In the genomic region with DNA sequence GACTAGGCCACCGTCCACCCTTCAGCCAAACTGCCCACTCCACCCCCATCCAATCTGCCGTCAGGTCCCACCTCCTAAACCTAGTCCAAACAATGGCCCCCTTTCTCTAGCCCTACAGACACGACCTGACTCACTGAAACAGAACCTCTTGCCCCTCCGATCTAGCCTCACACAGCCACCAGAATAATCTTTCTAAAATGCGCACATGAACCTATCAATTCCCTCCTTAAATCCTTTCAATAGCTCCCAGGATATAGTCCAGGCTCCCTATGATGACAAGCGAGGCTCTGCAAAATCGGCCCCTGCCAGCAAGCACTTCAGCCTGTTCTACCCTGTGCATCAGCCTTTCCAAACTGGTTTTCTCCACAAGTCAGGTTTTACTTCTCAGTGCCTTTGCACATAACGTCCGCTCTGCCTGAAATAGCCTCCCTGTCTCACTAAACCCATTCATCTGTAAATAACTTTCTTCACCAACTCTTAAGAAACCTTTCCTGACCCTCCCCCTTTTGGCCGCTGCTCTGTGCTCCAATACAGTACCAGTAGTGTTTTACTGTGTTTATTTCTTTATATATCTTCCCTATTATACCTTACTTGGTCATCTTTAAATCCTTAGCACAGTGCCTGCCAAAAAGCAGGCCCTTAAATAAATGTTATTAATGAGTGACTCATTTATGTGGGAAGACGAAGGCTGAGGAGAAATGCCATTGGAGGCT, we compare ENCODE assay signal across 9 cellular contexts. TPM values are rescaled to one million over a fixed set of nuclear protein-coding genes. Genes with fewer than 3 reads are reported as not detected.
DNase-seq lines count a peak whose midpoint lies in the region; FAIRE-seq and TF ChIP-seq lines count a peak whose summit lies in the region.
"Had no signal": no experiment of that assay in that cellular context is flagged by ENCODE, and none has a peak within 500 bp of the region (broad histone marks: within the 10 kb centered on the region; RNA-seq: fewer than 3 reads in every experiment).

No MANE protein-coding gene starts in this region.

- FAIRE-seq in H54 (lab: Jason Lieb, UNC) = no peak

- no peaks in the 10 kb centered on the region for H3K79me1 ChIP-seq in mesendoderm (ENCODE audit: low read length)

- H3K27ac ChIP-seq in Karpas-422 (ENCODE audit: low read length) = no peak overlapping the region
- H3K27ac ChIP-seq in mesendoderm (ENCODE audit: low read depth, low read length) = peak overlapping the region; percentile 99

- peak overlapping the region; percentile 71; the same call in 1 of the 2 replicates for H3K4me3 ChIP-seq in Karpas-422 (ENCODE audit: low read length)
- no peak overlapping the region for H3K4me3 ChIP-seq in mesendoderm (ENCODE audit: low read length)
- H3K4me3 ChIP-seq in HAP-1 = no peak overlapping the region

- DNase-seq in AG08396 (ENCODE audit: low spot score) = peak; percentile 69
- DNase-seq in Karpas-422 = no peak
- peak; percentile 26 for DNase-seq in cerebellum (ENCODE audit: low spot score)
- DNase-seq in mesendoderm = no peak
- no peak for DNase-seq in HAP-1 (ENCODE audit: low spot score in 2 of 2)
- no peak for DNase-seq in H54 (ENCODE audit: insufficient read length, low spot score)
- DNase-seq in KBM-7 = no peak
- no peak for DNase-seq in posterior vena cava (ENCODE audit: low spot score)

- peak overlapping the region; percentile 39; the same call in 1 of the 2 replicates for H2AFZ ChIP-seq in Karpas-422 (ENCODE audit: low read length)

- no peaks in the 10 kb centered on the region for H3K9me2 ChIP-seq in Karpas-422 (replicated peaks; ENCODE audit: insufficient read depth, low read length)

- no peak overlapping the region for H3K23ac ChIP-seq in mesendoderm (ENCODE audit: low read length)

- H3K18ac ChIP-seq in mesendoderm (ENCODE audit: low read length) = peak overlapping the region; percentile 13

- H2AK5ac ChIP-seq in mesendoderm (ENCODE audit: low read length) = peak overlapping the region; percentile 29

- H3K36me3 ChIP-seq in Karpas-422 (ENCODE audit: insufficient read depth, low read length) = no peaks in the 10 kb centered on the region
- no peaks in the 10 kb centered on the region for H3K36me3 ChIP-seq in mesendoderm (ENCODE audit: control insufficient read depth, insufficient read depth, low read length)
- no peaks in the 10 kb centered on the region for H3K36me3 ChIP-seq in HAP-1 (replicated peaks)

- H3K4me1 ChIP-seq in Karpas-422 (ENCODE audit: low read length) = peaks cover 7% of the 10 kb centered on the region
- H3K4me1 ChIP-seq in mesendoderm (ENCODE audit: control insufficient read depth, low read depth, low read length) = peaks cover 7% of the 10 kb centered on the region
- no peaks in the 10 kb centered on the region; the same call in 1 of the 2 replicates for H3K4me1 ChIP-seq in HAP-1

- no peak overlapping the region for H2BK15ac ChIP-seq in mesendoderm (replicated peaks; ENCODE audit: low read depth)

- no peaks in the 10 kb centered on the region for H3K27me3 ChIP-seq in Karpas-422 (ENCODE audit: low read length)
- H3K27me3 ChIP-seq in mesendoderm (ENCODE audit: insufficient read depth, low read length, poor library complexity) = no peaks in the 10 kb centered on the region
- no peaks in the 10 kb centered on the region for H3K27me3 ChIP-seq in HAP-1 (ENCODE audit: low read depth)

- H3K9me3 ChIP-seq in Karpas-422 (ENCODE audit: low read length) = no peaks in the 10 kb centered on the region
- no peaks in the 10 kb centered on the region for H3K9me3 ChIP-seq in HAP-1

- H3K4me2 ChIP-seq in Karpas-422 (ENCODE audit: low read depth, low read length, poor library complexity, severe bottlenecking) (peak overlapping the region; percentile 77), mesendoderm (ENCODE audit: low read length) (peak overlapping the region; percentile 55)

- peak overlapping the region; percentile 80 for H3K9ac ChIP-seq in Karpas-422 (ENCODE audit: low read length)
- H3K9ac ChIP-seq in mesendoderm (ENCODE audit: low read length) = peak overlapping the region; percentile 52

- peak overlapping the region; percentile 18 for H2BK5ac ChIP-seq in mesendoderm (ENCODE audit: low read length)

- WGBS in mesendoderm (ENCODE audit: extremely low coverage, insufficient coverage, low lambda C conversion rate) = no CpG with 5 or more reads among the region's 11 CpGs

- intact Hi-C loops in posterior vena cava (cut with DNase I) = no loop called here

- in situ Hi-C loops in HAP-1 (cut with MboI; ENCODE audit: low sequenced_read_pairs) (no loop called here), KBM-7 (cut with MboI; ENCODE audit: low pct_unique_long_range_greater_than_20kb, low sequenced_read_pairs) (no loop called here)

- H3K4ac ChIP-seq in mesendoderm (ENCODE audit: low read depth, low read length) = peak overlapping the region; percentile 17

- no peaks in the 10 kb centered on the region for H4K20me1 ChIP-seq in Karpas-422 (ENCODE audit: insufficient read depth, low read depth, low read length)

- H4K8ac ChIP-seq in mesendoderm (ENCODE audit: low read depth, low read length) = no peak overlapping the region

- H3K56ac ChIP-seq in mesendoderm (ENCODE audit: low read length) = peak overlapping the region; percentile 84

- no peak overlapping the region for H2BK120ac ChIP-seq in mesendoderm (ENCODE audit: low read depth, low read length)

- no peak for TF ChIP-seq POLR2A in H54 (IDR thresholded peaks at IDR 0.05; ENCODE audit: low read depth, low read length)

- peak overlapping the region; percentile 86 for H4K5ac ChIP-seq in mesendoderm (ENCODE audit: low read length)

- H3K79me2 ChIP-seq in Karpas-422 (ENCODE audit: low read length) = no peaks in the 10 kb centered on the region
- H3K79me2 ChIP-seq in mesendoderm (ENCODE audit: control insufficient read depth, insufficient read depth, low read length) = no peaks in the 10 kb centered on the region

RNA-seq across cellular contexts. Expression of gene CDC20, which starts 9.0 kb away (rescaled TPM):
- 96.9 and 141 TPM in 2 replicates for total RNA-seq in Karpas-422 (2014; rRNA removed; shearing (Covaris generic); ENCODE audit: low replicate concordance)
- total RNA-seq in cerebellum (14.2 TPM), posterior vena cava (1 to 10 TPM in 1 of 2 donors, under 1 TPM in 1; 0.95 to 1.0 TPM)
- polyA plus RNA-seq in mesendoderm (2013, experiment 1 of 2) = 156 TPM
- polyA plus RNA-seq in mesendoderm (2013, experiment 2 of 2) = 154 TPM

RNA-seq across cellular contexts. Expression of gene MPL, which starts 12.1 kb away (rescaled TPM):
- total RNA-seq in Karpas-422 (2014; rRNA removed; shearing (Covaris generic); ENCODE audit: low replicate concordance) = not detected in 2 replicates
- total RNA-seq in cerebellum (not detected), posterior vena cava (under 1 TPM in 1 of 2 donors, not detected in 1; 0.90 TPM)
- polyA plus RNA-seq in mesendoderm (2013, experiment 1 of 2) = 0.07 TPM
- polyA plus RNA-seq in mesendoderm (2013, experiment 2 of 2) = 0.07 TPM
- total RNA-seq: glomerular endothelial cell had no signal

RNA-seq across cellular contexts. Expression of gene ELOVL1, which starts 18.1 kb away (rescaled TPM):
- 37.4 and 48.5 TPM in 2 replicates for total RNA-seq in Karpas-422 (2014; rRNA removed; shearing (Covaris generic); ENCODE audit: low replicate concordance)
- 5.0 TPM for total RNA-seq in cerebellum
- 37.0 TPM for polyA plus RNA-seq in mesendoderm (2013, experiment 1 of 2)
- polyA plus RNA-seq in mesendoderm (2013, experiment 2 of 2) = 37.2 TPM
- 10 to 100 TPM; 58.2 to 64.6 TPM for total RNA-seq in posterior vena cava

RNA-seq across cellular contexts. Expression of gene MED8, which starts 39.9 kb away (rescaled TPM):
- total RNA-seq in Karpas-422 (2014; rRNA removed; shearing (Covaris generic); ENCODE audit: low replicate concordance) = 42.5 and 50.7 TPM in 2 replicates
- total RNA-seq in cerebellum (17.0 TPM), posterior vena cava (10 to 100 TPM; 27.0 to 30.5 TPM)
- 19.4 TPM for polyA plus RNA-seq in mesendoderm (2013, experiment 1 of 2)
- polyA plus RNA-seq in mesendoderm (2013, experiment 2 of 2) = 18.7 TPM

RNA-seq across cellular contexts. Expression of gene SZT2, which starts 39.9 kb away (rescaled TPM):
- 24.9 and 31.3 TPM in 2 replicates for total RNA-seq in Karpas-422 (2014; rRNA removed; shearing (Covaris generic); ENCODE audit: low replicate concordance)
- 49.4 TPM for total RNA-seq in cerebellum
- polyA plus RNA-seq in mesendoderm (2013, experiment 1 of 2) = 3.5 TPM
- 3.4 TPM for polyA plus RNA-seq in mesendoderm (2013, experiment 2 of 2)
- total RNA-seq in posterior vena cava = 10 to 100 TPM; 43.3 to 45.8 TPM

Comparison
In these comparisons a context has a peak if more than half of its experiments do, and no peak if none do; other contexts are left out.
1. DNase-seq: peak in AG08396 (single experiment) and cerebellum (single experiment); none in Karpas-422 (single experiment), mesendoderm (single experiment), HAP-1 (0 of 2), H54 (single experiment), KBM-7 (single experiment) and posterior vena cava (single experiment).